ENCODE assay signal across 26 cellular contexts in genomic region chr1:4691766-4692405, GRCh38. TPM values are rescaled to one million over a fixed set of nuclear protein-coding genes. Genes with fewer than 3 reads are reported as not detected.
"Had no signal": no experiment of that assay in that cellular context is flagged by ENCODE, and none has a peak within 500 bp of the region (broad histone marks: within the 10 kb centered on the region; RNA-seq: fewer than 3 reads in every experiment).

No MANE protein-coding gene starts in this region.

- H3K4me3 ChIP-seq: left ventricle myocardium inferior, lung, psoas muscle, right lobe of liver, smooth muscle cell, suprapubic skin, thoracic aorta, tibial artery, upper lobe of right lung had no signal

- H3K27ac Mint-ChIP-seq: immature natural killer cell; mesothelial cell of epicardium; naive B cell; natural killer cell; stimulated activated memory B cell treated with anti-CD40 and anti-IgM and Interleukin-4, amounts not matched to agents 10 μg/mL and 1 μg/mL and 100 μg/mL, for 72 hours had no signal

- H3K27ac ChIP-seq: left ventricle myocardium inferior, parathyroid adenoma, psoas muscle, right lobe of liver, suprapubic skin, thoracic aorta, tibial artery, upper lobe of right lung had no signal

- H3K9me3 ChIP-seq: left ventricle myocardium inferior, psoas muscle, right lobe of liver, suprapubic skin, thoracic aorta, upper lobe of right lung had no signal

- H3K4me1 Mint-ChIP-seq: immature natural killer cell; mesothelial cell of epicardium; naive B cell; natural killer cell; stimulated activated memory B cell treated with anti-CD40 and anti-IgM and Interleukin-4, amounts not matched to agents 10 μg/mL and 1 μg/mL and 100 μg/mL, for 72 hours had no signal

- H3K4me3 Mint-ChIP-seq: immature natural killer cell; mesothelial cell of epicardium; naive B cell; natural killer cell; nephron progenitor cell; stimulated activated memory B cell treated with anti-CD40 and anti-IgM and Interleukin-4, amounts not matched to agents 10 μg/mL and 1 μg/mL and 100 μg/mL, for 72 hours had no signal

- H2AFZ ChIP-seq: parathyroid adenoma had no signal

- H3K9ac ChIP-seq: parathyroid adenoma had no signal

- H3K36me3 Mint-ChIP-seq: immature natural killer cell; mesothelial cell of epicardium; natural killer cell; stimulated activated memory B cell treated with anti-CD40 and anti-IgM and Interleukin-4, amounts not matched to agents 10 μg/mL and 1 μg/mL and 100 μg/mL, for 72 hours had no signal

- H3K4me1 ChIP-seq: left ventricle myocardium inferior, parathyroid adenoma, psoas muscle, right lobe of liver, suprapubic skin, tibial artery, upper lobe of right lung had no signal

- H3K4me2 ChIP-seq: smooth muscle cell had no signal

- H3K27me3 ChIP-seq: right lobe of liver, upper lobe of right lung had no signal

- FAIRE-seq: islet of Langerhans, urothelium cell line had no signal

- H3K36me3 ChIP-seq: left ventricle myocardium inferior, right lobe of liver, suprapubic skin, thoracic aorta, tibial artery, upper lobe of right lung had no signal

- DNase-seq: hypothalamus; immature natural killer cell; left ventricle myocardium inferior; mesendoderm; naive B cell; natural killer cell; nephron progenitor cell; psoas muscle; right lobe of liver; stimulated activated CD4-positive, alpha-beta T cell treated with anti-CD3 and anti-CD28 coated beads, Interleukin-1b, Interleukin-23, amount 100 ng/mL, for 48 hours; stimulated activated CD4-positive, alpha-beta T cell treated with anti-CD3 and anti-CD28 coated beads, Interleukin-2, amount 100 ng/mL, for 48 hours; stimulated activated CD4-positive, alpha-beta T cell treated with anti-CD3 and anti-CD28 coated beads, Interleukin-4, amount 100 ng/mL, for 4 hours; stimulated activated CD8-positive, alpha-beta memory T cell treated with anti-CD3 and anti-CD28 coated beads, Interleukin-4, amount 100 ng/mL, for 48 hours; stimulated activated naive CD4-positive, alpha-beta T cell treated with Interleukin-2 at 50 U/mL for 16 hours; tibial artery; trophoblast cell; upper lobe of right lung had no signal

- H3K9me3 Mint-ChIP-seq: immature natural killer cell, mesothelial cell of epicardium, natural killer cell, nephron progenitor cell had no signal

RNA-seq across cellular contexts. Expression of gene AJAP1, which starts 37.5 kb away (rescaled TPM):
- total RNA-seq: natural killer cell had no signal
- polyA plus RNA-seq: immature natural killer cell had no signal
